ENCODE assay signal across 8 cellular contexts in genomic region chr4:145177511-145177905, GRCh38. TPM values are rescaled to one million over a fixed set of nuclear protein-coding genes. Genes with fewer than 3 reads are reported as not detected.
A peak's percentile ranks its signal among the peaks of the same experiment; 100 is the strongest.
DNase-seq lines count a peak whose midpoint lies in the region; ATAC-seq and TF ChIP-seq lines count a peak whose summit lies in the region.

No MANE protein-coding gene starts in this region.

- H3K9me3 Mint-ChIP-seq in MCF 10A (ENCODE audit: unreplicated experiment) (peaks cover 11% of the 10 kb centered on the region), mesothelial cell of epicardium (no peaks in the 10 kb centered on the region)

- peaks cover 22% of the 10 kb centered on the region for H3K36me3 ChIP-seq in A673 (ENCODE audit: insufficient read depth, low read length, poor library complexity, severe bottlenecking)

- peaks cover 25% of the 10 kb centered on the region for H3K4me1 ChIP-seq in A673 (ENCODE audit: insufficient read depth, low read length, poor library complexity, severe bottlenecking)

- POLR2A ChIA-PET in A673 (lab: Charles Lee; ENCODE audit: low non-redundant PET) = interaction anchor here (0.6 kb wide), 1 partner anchor 31 kb away, joined by 7 read pairs; no protein-coding TSS in a partner anchor
- POLR2A ChIA-PET in MCF 10A (lab: Yijun Ruan, JAX) = interaction anchor here (0.6 to 5.9 kb wide), 14 partner anchors 9 to 631 kb away, joined by 3 to 63 read pairs (median 5); partner anchors contain the start of genes ABCE1, ANAPC10 and SMAD1

- no peak for DNase-seq in A673 (ENCODE audit: low spot score)
- no peak for DNase-seq in Jurkat, Clone E6-1 (ENCODE audit: low read depth, low spot score)
- peak; percentile 28 for DNase-seq in MCF 10A (ENCODE audit: unreplicated experiment)
- no peak for DNase-seq in mesothelial cell of epicardium (ENCODE audit: low spot score in 2 of 2, unreplicated experiment in 2 of 2)
- DNase-seq in COLO829 (ENCODE audit: low spot score) = no peak
- no peak for DNase-seq in cerebellar nuclear complex (lab: John Stamatoyannopoulos, UW)

- H3K27ac Mint-ChIP-seq in MCF 10A (ENCODE audit: low read depth, unreplicated experiment) (peak overlapping the region; percentile 85), mesothelial cell of epicardium (peak overlapping the region; percentile 96)

- peak overlapping the region; percentile 21 for H3K27ac ChIP-seq in A673 (ENCODE audit: low read depth, low read length, poor library complexity, severe bottlenecking)

- H3K4me3 ChIP-seq in A673 (ENCODE audit: low read depth, low read length, poor library complexity, severe bottlenecking) = peak overlapping the region; percentile 90
- peak overlapping the region; percentile 71 for H3K4me3 ChIP-seq in Jurkat, Clone E6-1 (ENCODE audit: low read length)

- H3K27me3 Mint-ChIP-seq in MCF 10A (ENCODE audit: insufficient read depth, unreplicated experiment) (no peaks in the 10 kb centered on the region), mesothelial cell of epicardium (ENCODE audit: low read depth) (no peaks in the 10 kb centered on the region)

- intact Hi-C loops in A673 (cut with micrococcal nuclease; ENCODE audit: unreplicated experiment) (no loop called here), MCF 10A (cut with micrococcal nuclease) (no loop called here)

- CTCF ChIA-PET in A673 (lab: Charles Lee) = interaction anchor here (0.6 kb wide), 1 partner anchor 380 kb away, joined by 6 read pairs; no protein-coding TSS in a partner anchor
- CTCF ChIA-PET in MCF 10A (lab: Yijun Ruan, JAX) = interaction anchor here (0.5 to 2.2 kb wide), 4 partner anchors 36 to 1962 kb away, joined by 3 to 13 read pairs (median 6); no protein-coding TSS in a partner anchor

- ATAC-seq in HG03378 (IDR thresholded peaks at IDR 0.05; ENCODE audit: unreplicated experiment) (no peak), GM19452 (IDR thresholded peaks at IDR 0.05; ENCODE audit: unreplicated experiment) (no peak)

- no peaks in the 10 kb centered on the region for H3K27me3 ChIP-seq in A673 (replicated peaks; ENCODE audit: insufficient read depth, low read depth, low read length, poor library complexity)

- H3K4me3 Mint-ChIP-seq in MCF 10A (ENCODE audit: unreplicated experiment) (peak overlapping the region; percentile 73), mesothelial cell of epicardium (peak overlapping the region; percentile 88)

- TF ChIP-seq CTCF in A673 (conservative IDR thresholded peaks at IDR 0.05; ENCODE audit: low read depth, low read length) (no peak), MCF 10A (IDR thresholded peaks at IDR 0.05; ENCODE audit: unreplicated experiment) (no peak), mesothelial cell of epicardium (IDR thresholded peaks at IDR 0.05; ENCODE audit: unreplicated experiment) (no peak)

- H3K9me3 ChIP-seq in A673 (ENCODE audit: low read depth, low read length, poor library complexity, severe bottlenecking) = no peaks in the 10 kb centered on the region

- H3K4me1 Mint-ChIP-seq in MCF 10A (ENCODE audit: insufficient read depth, unreplicated experiment) (peaks cover 21% of the 10 kb centered on the region), mesothelial cell of epicardium (peaks cover 29% of the 10 kb centered on the region)

- H3K36me3 Mint-ChIP-seq in MCF 10A (ENCODE audit: insufficient read depth, unreplicated experiment) (peaks cover 28% of the 10 kb centered on the region), mesothelial cell of epicardium (peaks cover 16% of the 10 kb centered on the region)

- no TSS peak for BruUV-seq in A673 (replicated peaks; lab: Mats Ljungman, UMichigan)
- BruUV-seq in MCF 10A (replicated peaks; lab: Mats Ljungman, UMichigan) = no TSS peak

RNA-seq across cellular contexts. Expression of gene OTUD4, which starts 2.9 kb away (rescaled TPM):
- total RNA-seq in A673 (2021) = 38.5 and 44.2 TPM in 2 replicates
- 18.7 TPM for polyA plus RNA-seq in Jurkat, Clone E6-1 (2012; ENCODE audit: insufficient read depth, insufficient read length)
- 66.2 and 68.0 TPM in 2 replicates for total RNA-seq in MCF 10A (2022)
- total RNA-seq in mesothelial cell of epicardium = 37.8 to 38.3 TPM (median 38.3 TPM) in 3 replicates
